In the genomic region with DNA sequence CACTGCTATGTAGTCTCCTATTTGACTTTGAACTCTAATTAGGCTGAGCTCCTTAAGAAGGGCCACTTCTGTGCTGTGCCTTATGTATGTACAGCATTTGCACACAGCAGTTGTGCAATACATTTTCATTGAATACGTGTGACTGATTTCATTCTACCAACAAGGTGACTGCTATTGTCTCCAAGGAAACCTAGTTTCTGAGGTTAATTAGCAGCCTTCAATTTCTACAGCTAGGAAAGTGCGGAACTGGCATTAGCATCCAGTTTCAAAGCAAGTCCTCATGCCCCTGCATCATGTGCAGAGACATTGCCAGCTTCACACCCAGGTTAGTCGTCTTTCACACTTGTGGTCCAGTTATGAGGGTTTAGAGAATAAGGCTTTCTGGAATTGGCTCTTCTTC, we compare ENCODE assay signal across 11 cellular contexts. TPM values are rescaled to one million over a fixed set of nuclear protein-coding genes. Genes with fewer than 3 reads are reported as not detected.
DNase-seq lines count a peak whose midpoint lies in the region; ATAC-seq, FAIRE-seq and TF ChIP-seq lines count a peak whose summit lies in the region.
"Had no signal": no experiment of that assay in that cellular context is flagged by ENCODE, and none has a peak within 500 bp of the region (broad histone marks: within the 10 kb centered on the region; RNA-seq: fewer than 3 reads in every experiment).

No MANE protein-coding gene starts in this region.

- H3K9me3 Mint-ChIP-seq in nephron: no peaks in the 10 kb centered on the region

- H3K27ac Mint-ChIP-seq in T-helper 17 cell (peak overlapping the region; percentile 93), nephron (peak overlapping the region in 2 of 3 experiments; percentile 9 to 25)

- ATAC-seq in activated CD4-positive, CD25-positive, alpha-beta regulatory T cell treated with anti-CD3 and anti-CD28 coated beads, Interleukin-2, amount 50 U/mL, for 24 hours: peak; percentile 25 to 35
- ATAC-seq in GM21717 (IDR thresholded peaks at IDR 0.05; ENCODE audit: unreplicated experiment) (peak; percentile 32), T-helper 17 cell (no peak)
- ATAC-seq: PC-3 had no signal

- H3K36me3 Mint-ChIP-seq in T-helper 17 cell (ENCODE audit: low read depth): peaks cover 3% of the 10 kb centered on the region
- H3K36me3 Mint-ChIP-seq in nephron (ENCODE audit: low read depth): peaks cover 13% of the 10 kb centered on the region

- H3K4me3 Mint-ChIP-seq in T-helper 17 cell (peak overlapping the region; percentile 64), nephron (no peak overlapping the region)

- DNase-seq in activated CD4-positive, CD25-positive, alpha-beta regulatory T cell treated with anti-CD3 and anti-CD28 coated beads, Interleukin-2, amount 50 U/mL, for 72 hours: no peak
- DNase-seq in T-helper 17 cell: no peak
- no peak for DNase-seq in AG08395 (ENCODE audit: low spot score)
- DNase-seq in ovary: no peak
- no peak for DNase-seq in D721Med (ENCODE audit: insufficient read length, low spot score)
- DNase-seq: occipital lobe, PC-3 had no signal

- no peaks in the 10 kb centered on the region for H3K27me3 Mint-ChIP-seq in T-helper 17 cell
- H3K27me3 Mint-ChIP-seq in nephron (ENCODE audit: low read depth): no peaks in the 10 kb centered on the region

- FAIRE-seq in D721Med (lab: Jason Lieb, UNC): no peak
- FAIRE-seq: urothelium cell line had no signal

- TF ChIP-seq CTCF in nephron (IDR thresholded peaks at IDR 0.05; ENCODE audit: unreplicated experiment in 3 of 3) (no peak), ovary (IDR thresholded peaks at IDR 0.05) (no peak), D721Med (IDR thresholded peaks at IDR 0.05; ENCODE audit: insufficient read depth, missing control alignments) (no peak)

- intact Hi-C loops in ovary (cut with DNase I): no loop called here

- H3K4me3 ChIP-seq in ovary: no peak overlapping the region

- no peak for TF ChIP-seq POLR2A in ovary (IDR thresholded peaks at IDR 0.05)

- H3K27me3 ChIP-seq in ovary: no peaks in the 10 kb centered on the region

- 88 to 94% (median 90%) methylated on average over 3 of the region's 3 CpGs for WGBS in ovary, 3 donors

- no peak for TF ChIP-seq EP300 in ovary (IDR thresholded peaks at IDR 0.05)

- H3K4me1 ChIP-seq in ovary (ENCODE audit: insufficient read depth): peaks cover 12% of the 10 kb centered on the region

- no peaks in the 10 kb centered on the region for H3K36me3 ChIP-seq in ovary

- peaks cover 76% of the 10 kb centered on the region for H3K4me1 Mint-ChIP-seq in T-helper 17 cell
- H3K4me1 Mint-ChIP-seq in nephron: peaks cover 55% of the 10 kb centered on the region

- no peak overlapping the region for H3K27ac ChIP-seq in ovary

- no peaks in the 10 kb centered on the region for H3K9me3 ChIP-seq in T-helper 17 cell (ENCODE audit: control insufficient read depth, low read length, poor library complexity, severe bottlenecking)
- H3K9me3 ChIP-seq in ovary: no peaks in the 10 kb centered on the region

RNA-seq across cellular contexts. Expression of a gene that starts 58.6 kb away (rescaled TPM):
- total RNA-seq in T-helper 17 cell: 100 to 1,000 TPM; 114 to 151 TPM
- total RNA-seq in ovary: 10 to 100 TPM; 16.7 to 42.9 (median 31.2) TPM
- 10 to 100 TPM; 22.3 to 38.7 TPM for polyA plus RNA-seq in ovary
